ENCODE assay signal across 8 cellular contexts in genomic region chr15:68276668-68277067, GRCh38. TPM values are rescaled to one million over a fixed set of nuclear protein-coding genes. Genes with fewer than 3 reads are reported as not detected.
DNase-seq lines count a peak whose midpoint lies in the region; ATAC-seq and TF ChIP-seq lines count a peak whose summit lies in the region.

No MANE protein-coding gene starts in this region.

- peaks cover 0 to 26% (median 1%) of the 10 kb centered on the region in 3 donors for H3K36me3 Mint-ChIP-seq in CD8-positive, alpha-beta memory T cell

- no TSS peak for BruUV-seq in PC-9 (replicated peaks; lab: Mats Ljungman, UMichigan)

- H3K9me2 ChIP-seq in PC-9 (ENCODE audit: insufficient read depth), result no peaks in the 10 kb centered on the region

- peaks cover 13% of the 10 kb centered on the region for H4K20me1 ChIP-seq in PC-9 (ENCODE audit: insufficient read depth)

- 15 to 28% (median 25%) methylated on average over 3 of the region's 3 CpGs for WGBS in ovary, 3 donors

- peak overlapping the region; percentile 83 to 96 (median 94) for H3K4me3 Mint-ChIP-seq in CD8-positive, alpha-beta memory T cell

- peak overlapping the region; percentile 89 for H3K27ac ChIP-seq in CD8-positive, alpha-beta memory T cell (ENCODE audit: low read depth, low read length)
- H3K27ac ChIP-seq in PC-9 (peak overlapping the region; percentile 97), ovary (peak overlapping the region; percentile 82 to 99)

- peak overlapping the region; percentile 85 for H3K4me3 ChIP-seq in CD8-positive, alpha-beta memory T cell (ENCODE audit: low read length)
- peak overlapping the region; percentile 97 for H3K4me3 ChIP-seq in PC-9
- peak overlapping the region; percentile 83 for H3K4me3 ChIP-seq in epithelial cell of esophagus (ENCODE audit: low read length)
- peak overlapping the region; percentile 54 for H3K4me3 ChIP-seq in ovary

- peaks cover 44 to 51% (median 46%) of the 10 kb centered on the region in 3 donors for H3K4me1 Mint-ChIP-seq in CD8-positive, alpha-beta memory T cell

- H3K27ac Mint-ChIP-seq in CD8-positive, alpha-beta memory T cell, result peak overlapping the region; percentile 95 to 100 (median 98)

- peaks cover 31% of the 10 kb centered on the region for H3K4me1 ChIP-seq in CD8-positive, alpha-beta memory T cell (ENCODE audit: insufficient read depth, low read length)
- H3K4me1 ChIP-seq in PC-9 (replicated peaks; ENCODE audit: insufficient read depth) (peaks cover 75% of the 10 kb centered on the region), ovary (ENCODE audit: insufficient read depth) (peaks cover 11% of the 10 kb centered on the region)

- TF ChIP-seq POLR2A in ovary (IDR thresholded peaks at IDR 0.05), result no peak

- no peak for DNase-seq in CD8-positive, alpha-beta memory T cell
- DNase-seq in PC-9 (no peak), epithelial cell of esophagus (ENCODE audit: low read depth) (no peak), ovary (no peak), DMS53 treated with DMSO at 0.1 percent for 48 hours (lab: John Stamatoyannopoulos, UW; ENCODE audit: unreplicated experiment) (no peak), NCI-H187 treated with DMSO at 0.1 percent for 48 hours (lab: John Stamatoyannopoulos, UW) (no peak), GM19238 (ENCODE audit: insufficient read length, low spot score) (no peak)

- H3K27me3 Mint-ChIP-seq in CD8-positive, alpha-beta memory T cell, result no peaks in the 10 kb centered on the region

- ATAC-seq in GM18511 (IDR thresholded peaks at IDR 0.05; ENCODE audit: unreplicated experiment), result no peak

- intact Hi-C loops in PC-9 (cut with micrococcal nuclease; ENCODE audit: unreplicated experiment), result no loop called here
- intact Hi-C loops in ovary (cut with DNase I), result no loop called here

- TF ChIP-seq CTCF in PC-9 (conservative IDR thresholded peaks at IDR 0.05) (no peak), epithelial cell of esophagus (IDR thresholded peaks at IDR 0.05; ENCODE audit: insufficient read depth, low read depth, low read length, missing control alignments) (no peak), ovary (IDR thresholded peaks at IDR 0.05) (no peak)

- H3K9me3 Mint-ChIP-seq in CD8-positive, alpha-beta memory T cell, result no peaks in the 10 kb centered on the region

- peak overlapping the region; percentile 98 for H2AFZ ChIP-seq in PC-9

- no peak for TF ChIP-seq EP300 in ovary (IDR thresholded peaks at IDR 0.05)

- H3K79me2 ChIP-seq in PC-9 (ENCODE audit: low read depth), result peaks cover 54% of the 10 kb centered on the region

- H3K9me3 ChIP-seq in CD8-positive, alpha-beta memory T cell (ENCODE audit: low read length), result no peaks in the 10 kb centered on the region
- H3K9me3 ChIP-seq in PC-9 (ENCODE audit: insufficient read depth, low read depth), result no peaks in the 10 kb centered on the region
- no peaks in the 10 kb centered on the region for H3K9me3 ChIP-seq in ovary

- H3K27me3 ChIP-seq in CD8-positive, alpha-beta memory T cell (ENCODE audit: insufficient read depth, low read length, poor library complexity, severe bottlenecking), result no peaks in the 10 kb centered on the region
- H3K27me3 ChIP-seq in PC-9 (ENCODE audit: insufficient read depth, low read depth) (no peaks in the 10 kb centered on the region), ovary (no peaks in the 10 kb centered on the region)

- CTCF ChIA-PET in CD8-positive, alpha-beta memory T cell (lab: Charles Lee), result interaction anchor here (0.6 to 2.2 kb wide), 6 partner anchors 14 to 80 kb away, joined by 3 to 13 read pairs (median 6); no protein-coding TSS in a partner anchor
- CTCF ChIA-PET in PC-9 (lab: Charles Lee), result interaction anchor here (1.6 kb wide), 1 partner anchor 24 kb away, joined by 6 read pairs; no protein-coding TSS in a partner anchor

- no peaks in the 10 kb centered on the region for H3K36me3 ChIP-seq in CD8-positive, alpha-beta memory T cell (ENCODE audit: insufficient read depth, low read length)
- H3K36me3 ChIP-seq in PC-9 (ENCODE audit: low read depth) (peaks cover 6% of the 10 kb centered on the region; the same call in 1 of the 2 replicates), ovary (no peaks in the 10 kb centered on the region)

- POLR2A ChIA-PET in CD8-positive, alpha-beta memory T cell (lab: Charles Lee), result interaction anchor here (1.0 to 1.8 kb wide), 3 partner anchors 24 to 734 kb away, joined by 4 to 8 read pairs (median 7); partner anchors contain the start of gene MAP2K5
- POLR2A ChIA-PET in PC-9 (lab: Charles Lee; ENCODE audit: unreplicated experiment), result no interaction called here

- H3F3A ChIP-seq in PC-9 (ENCODE audit: insufficient read depth, low read depth), result peaks cover 29% of the 10 kb centered on the region

- H3K4me2 ChIP-seq in PC-9, result peak overlapping the region; percentile 100

RNA-seq across cellular contexts. Expression of gene FEM1B, which starts 0.9 kb away (rescaled TPM):
- 10 to 100 TPM; 37.7 to 39.6 TPM for total RNA-seq in CD8-positive, alpha-beta memory T cell
- polyA plus RNA-seq in CD8-positive, alpha-beta memory T cell, result 16.9 TPM
- 26.3 and 31.6 TPM in 2 replicates for total RNA-seq in PC-9 (2021)
- total RNA-seq in ovary, result 10 to 100 TPM; 30.3 to 83.2 (median 55.9) TPM
- polyA plus RNA-seq in ovary, result 10 to 100 TPM; 15.8 to 32.9 TPM

RNA-seq across cellular contexts. Expression of gene CLN6, which starts 47.1 kb away (rescaled TPM):
- total RNA-seq in CD8-positive, alpha-beta memory T cell, result 10 to 100 TPM; 69.1 to 73.8 TPM
- 2.3 TPM for polyA plus RNA-seq in CD8-positive, alpha-beta memory T cell
- total RNA-seq in PC-9 (2021) (38.5 and 48.7 TPM in 2 replicates), ovary (10 to 100 TPM in 5 of 7 donors, 1 to 10 TPM in 2; 6.3 to 21.8 (median 12.0) TPM)
- 10 to 100 TPM; 10.9 to 13.9 TPM for polyA plus RNA-seq in ovary
